In genomic region chr10:119494224-119495060, GRCh38 we compare ENCODE assay signal across 11 cellular contexts. TPM values are rescaled to one million over a fixed set of nuclear protein-coding genes. Genes with fewer than 3 reads are reported as not detected.
DNase-seq lines count a peak whose midpoint lies in the region; ATAC-seq and TF ChIP-seq lines count a peak whose summit lies in the region.
"Had no signal": no experiment of that assay in that cellular context is flagged by ENCODE, and none has a peak within 500 bp of the region (broad histone marks: within the 10 kb centered on the region; RNA-seq: fewer than 3 reads in every experiment).

No MANE protein-coding gene starts in this region.

- H3K36me3 ChIP-seq in upper lobe of right lung, result no peaks in the 10 kb centered on the region

- CTCF ChIA-PET in activated naive CD4-positive, alpha-beta T cell treated with anti-CD3 and anti-CD28 coated beads, Interleukin-2, amount 10 ng/mL, durations not matched to agents 7 days and 5 days (lab: Charles Lee), result interaction anchor here (0.7 to 2.0 kb wide), 4 partner anchors 9 to 295 kb away, joined by 3 to 5 read pairs (median 3); no protein-coding TSS in a partner anchor

- peaks cover 75% of the 10 kb centered on the region for H3K4me1 Mint-ChIP-seq in activated naive CD4-positive, alpha-beta T cell treated with anti-CD3 and anti-CD28 coated beads, Interleukin-2, amount 10 ng/mL, durations not matched to agents 7 days and 5 days
- H3K4me1 Mint-ChIP-seq in T-helper 17 cell, result peaks cover 40% of the 10 kb centered on the region
- peaks cover 13% of the 10 kb centered on the region for H3K4me1 Mint-ChIP-seq in glutamatergic neuron (ENCODE audit: low read depth, unreplicated experiment)

- H3K4me1 ChIP-seq in upper lobe of right lung, result peaks cover 11% of the 10 kb centered on the region

- no peak for DNase-seq in activated naive CD4-positive, alpha-beta T cell treated with anti-CD3 and anti-CD28 coated beads, Interleukin-2, amount 10 ng/mL, durations not matched to agents 7 days and 5 days
- DNase-seq in activated naive CD4-positive, alpha-beta T cell treated with Interleukin-2 at 50 U/mL for 16 hours, result no peak
- DNase-seq in T-helper 17 cell (no peak), glutamatergic neuron (no peak), upper lobe of right lung (no peak), RKO (ENCODE audit: low spot score) (no peak), NCI-H2081 treated with DMSO at 0.1 percent for 48 hours (lab: John Stamatoyannopoulos, UW) (no peak)
- DNase-seq: MM.1S had no signal

- no peak overlapping the region for H3K4me3 ChIP-seq in upper lobe of right lung
- H3K4me3 ChIP-seq: BLaER1 treated with 17β-estradiol and CSF1 and Interleukin-3, amounts not matched to agents 10 nM and 100 nM; lung had no signal

- peak overlapping the region; percentile 86 for H3K27ac Mint-ChIP-seq in activated naive CD4-positive, alpha-beta T cell treated with anti-CD3 and anti-CD28 coated beads, Interleukin-2, amount 10 ng/mL, durations not matched to agents 7 days and 5 days
- H3K27ac Mint-ChIP-seq in T-helper 17 cell (peak overlapping the region; percentile 84), glutamatergic neuron (ENCODE audit: unreplicated experiment) (peak overlapping the region; percentile 17)

- intact Hi-C loops in upper lobe of right lung (cut with DNase I), result no loop called here

- H3K4me3 Mint-ChIP-seq in activated naive CD4-positive, alpha-beta T cell treated with anti-CD3 and anti-CD28 coated beads, Interleukin-2, amount 10 ng/mL, durations not matched to agents 7 days and 5 days, result no peak overlapping the region
- H3K4me3 Mint-ChIP-seq in T-helper 17 cell (peak overlapping the region; percentile 21), glutamatergic neuron (ENCODE audit: unreplicated experiment) (no peak overlapping the region)

- no peak for ATAC-seq in T-helper 17 cell
- no peak for ATAC-seq in upper lobe of right lung
- ATAC-seq in GM18868 (IDR thresholded peaks at IDR 0.05; ENCODE audit: unreplicated experiment), result no peak

- no peaks in the 10 kb centered on the region for H3K27me3 ChIP-seq in upper lobe of right lung
- H3K27me3 ChIP-seq: BLaER1 treated with 17β-estradiol and CSF1 and Interleukin-3, amounts not matched to agents 10 nM and 100 nM had no signal

- H3K9me3 ChIP-seq in T-helper 17 cell (ENCODE audit: control insufficient read depth, low read length, poor library complexity, severe bottlenecking) (no peaks in the 10 kb centered on the region), upper lobe of right lung (no peaks in the 10 kb centered on the region)
- H3K9me3 ChIP-seq: BLaER1 treated with 17β-estradiol and CSF1 and Interleukin-3, amounts not matched to agents 10 nM and 100 nM had no signal

- peak overlapping the region; percentile 8 for H3K27ac ChIP-seq in upper lobe of right lung
- H3K27ac ChIP-seq: BLaER1 treated with 17β-estradiol and CSF1 and Interleukin-3, amounts not matched to agents 10 nM and 100 nM had no signal

- TF ChIP-seq CTCF in glutamatergic neuron (IDR thresholded peaks at IDR 0.05; ENCODE audit: partially characterized antibody, unreplicated experiment) (no peak), upper lobe of right lung (IDR thresholded peaks at IDR 0.05) (no peak)

- no peaks in the 10 kb centered on the region for H3K27me3 Mint-ChIP-seq in activated naive CD4-positive, alpha-beta T cell treated with anti-CD3 and anti-CD28 coated beads, Interleukin-2, amount 10 ng/mL, durations not matched to agents 7 days and 5 days
- H3K27me3 Mint-ChIP-seq in T-helper 17 cell, result no peaks in the 10 kb centered on the region
- no peaks in the 10 kb centered on the region for H3K27me3 Mint-ChIP-seq in glutamatergic neuron (ENCODE audit: unreplicated experiment)

- peaks cover 37% of the 10 kb centered on the region for H3K36me3 Mint-ChIP-seq in activated naive CD4-positive, alpha-beta T cell treated with anti-CD3 and anti-CD28 coated beads, Interleukin-2, amount 10 ng/mL, durations not matched to agents 7 days and 5 days
- H3K36me3 Mint-ChIP-seq in T-helper 17 cell (ENCODE audit: low read depth) (no peaks in the 10 kb centered on the region), glutamatergic neuron (ENCODE audit: unreplicated experiment) (no peaks in the 10 kb centered on the region)

- no peaks in the 10 kb centered on the region for H3K9me3 Mint-ChIP-seq in activated naive CD4-positive, alpha-beta T cell treated with anti-CD3 and anti-CD28 coated beads, Interleukin-2, amount 10 ng/mL, durations not matched to agents 7 days and 5 days
- H3K9me3 Mint-ChIP-seq in glutamatergic neuron (ENCODE audit: unreplicated experiment), result peaks cover 7% of the 10 kb centered on the region

RNA-seq across cellular contexts. Expression of gene RGS10, which starts 48.1 kb away (rescaled TPM):
- total RNA-seq in T-helper 17 cell, result 100 to 1,000 TPM in 1 of 2 donors, 10 to 100 TPM in 1; 64.7 to 135 TPM
- 311 TPM for total RNA-seq in glutamatergic neuron (ENCODE audit: unreplicated experiment)
- 31.0 TPM for total RNA-seq in upper lobe of right lung

Comparison
In these comparisons a context has a peak if more than half of its experiments do, and no peak if none do; other contexts are left out.
1. H3K27ac Mint-ChIP-seq: peak in every context shown above with its lines; median percentile 86 in activated naive CD4-positive, alpha-beta T cell treated with anti-CD3 and anti-CD28 coated beads, Interleukin-2, amount 10 ng/mL, durations not matched to agents 7 days and 5 days; 84 in T-helper 17 cell; 17 in glutamatergic neuron.